ENCODE assay signal across 26 cellular contexts in genomic region chr1:237033061-237033460, GRCh38. TPM values are rescaled to one million over a fixed set of nuclear protein-coding genes. Genes with fewer than 3 reads are reported as not detected.
"Had no signal": no experiment of that assay in that cellular context is flagged by ENCODE, and none has a peak within 500 bp of the region (broad histone marks: within the 10 kb centered on the region; RNA-seq: fewer than 3 reads in every experiment).

No MANE protein-coding gene starts in this region.

- ATAC-seq: left lung; pancreas; right lobe of liver; stimulated activated effector memory CD8-positive, alpha-beta T cell treated with anti-CD3 and anti-CD28 coated beads, Interleukin-12 subunit alpha, Interleukin-12 subunit beta, amount 100 ng/mL, for 72 hours; stimulated activated naive CD8-positive, alpha-beta T cell treated with anti-CD3 and anti-CD28 coated beads, Interleukin-15, Interleukin-2, amounts not matched to agents 100 U/mL and 50 U/mL, for 24 hours had no signal

- H3K36me3 ChIP-seq: left lung, pancreas, right lobe of liver, suprapubic skin, tibial nerve had no signal

- DNase-seq: cerebellar nuclear complex; effector CD4-positive, alpha-beta T cell; erythroblast; foreskin melanocyte; head of caudate nucleus; hypothalamus; left lung; mesenchymal stem cell; naive B cell; occipital lobe; pancreas; right lobe of liver; stimulated activated CD4-positive, alpha-beta T cell treated with anti-CD3 and anti-CD28 coated beads, Interleukin-4, amount 100 ng/mL, for 1 hour; stimulated activated CD8-positive, alpha-beta memory T cell treated with anti-CD3 and anti-CD28 coated beads, Interleukin-4, amount 100 ng/mL, for 48 hours; stimulated activated naive CD8-positive, alpha-beta T cell treated with anti-CD3 and anti-CD28 coated beads, Interleukin-15, Interleukin-2, amounts not matched to agents 100 U/mL and 50 U/mL, for 24 hours had no signal

- H3K27ac ChIP-seq: left lung, pancreas, right lobe of liver, suprapubic skin, tibial nerve had no signal

- H3K4me1 ChIP-seq: left lung, right lobe of liver, suprapubic skin, tibial nerve had no signal

- FAIRE-seq: colon, endothelial cell of umbilical vein, islet of Langerhans, pancreas had no signal

- H3K4me3 ChIP-seq: left lung, lung, pancreas, right lobe of liver, suprapubic skin, tibial nerve had no signal

- H3K9me3 ChIP-seq: left lung, pancreas, right lobe of liver, suprapubic skin, tibial nerve had no signal

- H3K27me3 ChIP-seq: pancreas, right lobe of liver, suprapubic skin, tibial nerve had no signal

RNA-seq across cellular contexts. Expression of gene RYR2, which starts 8.9 kb away (rescaled TPM):
- total RNA-seq: endothelial cell of umbilical vein had no signal
- polyA plus RNA-seq: endothelial cell of umbilical vein had no signal

RNA-seq across cellular contexts. Expression of gene MT1HL1, which starts 28.8 kb away (rescaled TPM):
- total RNA-seq: dermis microvascular lymphatic vessel endothelial cell, endodermal cell, endothelial cell of umbilical vein, left lung, lung, occipital lobe, pancreas, progenitor cell of endocrine pancreas, right lobe of liver, suprapubic skin, tibial nerve, urinary bladder had no signal
- polyA plus RNA-seq: endothelial cell of umbilical vein, lung, pancreas, urinary bladder had no signal
